Comparison of ENCODE assay signal across 8 cellular contexts in the genomic region with DNA sequence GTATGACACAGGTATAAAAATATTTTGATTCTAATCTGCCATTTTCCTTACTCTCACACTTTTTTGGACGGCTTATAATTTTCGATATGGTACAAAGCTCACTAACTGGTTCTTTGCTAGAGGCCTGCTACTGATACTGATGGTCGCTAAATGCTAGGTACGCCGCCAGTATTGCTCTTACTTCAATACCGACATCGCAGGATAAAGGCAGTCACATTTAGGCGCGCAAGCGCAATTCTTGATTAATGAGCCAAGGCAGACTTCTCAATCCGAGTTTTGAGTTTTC. TPM values are rescaled to one million over a fixed set of nuclear protein-coding genes. Genes with fewer than 3 reads are reported as not detected.
DNase-seq lines count a peak whose midpoint lies in the region; ATAC-seq and TF ChIP-seq lines count a peak whose summit lies in the region.

No MANE protein-coding gene starts in this region.

- ATAC-seq in CD8-positive, alpha-beta T cell = peak; percentile 21
- ATAC-seq in GM19397 (IDR thresholded peaks at IDR 0.05; ENCODE audit: unreplicated experiment) = peak; percentile 22
- peak; percentile 15 for ATAC-seq in HG03442 (IDR thresholded peaks at IDR 0.05; ENCODE audit: unreplicated experiment)

- H3K4me2 ChIP-seq in smooth muscle cell = peak overlapping the region; percentile 89

- WGBS in iPS DF 6.9 (ENCODE audit: insufficient coverage, insufficient read length) = no CpG with 5 or more reads among the region's 11 CpGs
- under 1% methylated on average over 11 of the region's 11 CpGs for WGBS in smooth muscle cell (ENCODE audit: low lambda C conversion rate)

- peaks cover 36% of the 10 kb centered on the region for H3K4me1 ChIP-seq in CD8-positive, alpha-beta T cell (ENCODE audit: insufficient read depth, low read length)
- H3K4me1 ChIP-seq in iPS DF 6.9 (ENCODE audit: control insufficient read depth, insufficient read depth, low read length) (no peaks in the 10 kb centered on the region), smooth muscle cell (ENCODE audit: low read depth) (peaks cover 45% of the 10 kb centered on the region)

- H3K9ac ChIP-seq in smooth muscle cell (ENCODE audit: low read depth) = peak overlapping the region; percentile 66

- no peak for TF ChIP-seq CTCF in CD8-positive, alpha-beta T cell (IDR thresholded peaks at IDR 0.05)
- no peak for TF ChIP-seq CTCF in smooth muscle cell (IDR thresholded peaks at IDR 0.05; ENCODE audit: borderline replicate concordance, insufficient read depth, poor library complexity, severe bottlenecking)

- H3K4me3 ChIP-seq in CD8-positive, alpha-beta T cell (ENCODE audit: low read depth, low read length) = peak overlapping the region; percentile 48
- H3K4me3 ChIP-seq in iPS DF 6.9 (ENCODE audit: low read length) (peak overlapping the region; percentile 64; the same call in 1 of the 2 replicates), smooth muscle cell (peak overlapping the region; percentile 68)

- no peaks in the 10 kb centered on the region for H3K27me3 ChIP-seq in CD8-positive, alpha-beta T cell (ENCODE audit: insufficient read depth, low read length)
- H3K27me3 ChIP-seq in iPS DF 6.9 (ENCODE audit: control insufficient read depth, insufficient read depth, low read length) = no peaks in the 10 kb centered on the region
- H3K27me3 ChIP-seq in smooth muscle cell (ENCODE audit: low read depth) = no peaks in the 10 kb centered on the region

- H3K4me3 Mint-ChIP-seq in CD8-positive, alpha-beta T cell = peak overlapping the region; percentile 90
- peak overlapping the region; percentile 92 for H3K4me3 Mint-ChIP-seq in activated T-helper 1 cell treated with anti-CD3 and anti-CD28 coated beads, Interleukin-12 subunit alpha, Interleukin-12 subunit beta, Interleukin-2, Interleukin-4 antibody, amounts not matched to agents 30 ng/mL and 10 ng/mL and 1 ng/mL, durations not matched to agents 14 hours and 24 hours and 36 hours

- peaks cover 42% of the 10 kb centered on the region for H3K79me2 ChIP-seq in smooth muscle cell (ENCODE audit: low read depth)

- peaks cover 36% of the 10 kb centered on the region for H4K20me1 ChIP-seq in smooth muscle cell (ENCODE audit: low read depth)

- no peaks in the 10 kb centered on the region for H3K27me3 Mint-ChIP-seq in CD8-positive, alpha-beta T cell (ENCODE audit: low read depth)
- no peaks in the 10 kb centered on the region for H3K27me3 Mint-ChIP-seq in activated T-helper 1 cell treated with anti-CD3 and anti-CD28 coated beads, Interleukin-12 subunit alpha, Interleukin-12 subunit beta, Interleukin-2, Interleukin-4 antibody, amounts not matched to agents 30 ng/mL and 10 ng/mL and 1 ng/mL, durations not matched to agents 14 hours and 24 hours and 36 hours (ENCODE audit: insufficient read depth)

- H3K4me1 Mint-ChIP-seq in CD8-positive, alpha-beta T cell (ENCODE audit: low read depth) = peaks cover 58% of the 10 kb centered on the region
- peaks cover 59% of the 10 kb centered on the region for H3K4me1 Mint-ChIP-seq in activated T-helper 1 cell treated with anti-CD3 and anti-CD28 coated beads, Interleukin-12 subunit alpha, Interleukin-12 subunit beta, Interleukin-2, Interleukin-4 antibody, amounts not matched to agents 30 ng/mL and 10 ng/mL and 1 ng/mL, durations not matched to agents 14 hours and 24 hours and 36 hours (ENCODE audit: low read depth)

- H3K36me3 Mint-ChIP-seq in CD8-positive, alpha-beta T cell = peaks cover 34% of the 10 kb centered on the region
- peaks cover 24% of the 10 kb centered on the region for H3K36me3 Mint-ChIP-seq in activated T-helper 1 cell treated with anti-CD3 and anti-CD28 coated beads, Interleukin-12 subunit alpha, Interleukin-12 subunit beta, Interleukin-2, Interleukin-4 antibody, amounts not matched to agents 30 ng/mL and 10 ng/mL and 1 ng/mL, durations not matched to agents 14 hours and 24 hours and 36 hours (ENCODE audit: low read depth)

- peak overlapping the region; percentile 93 for H3K27ac ChIP-seq in CD8-positive, alpha-beta T cell (ENCODE audit: low read depth, low read length)
- H3K27ac ChIP-seq in iPS DF 6.9 (ENCODE audit: low read length) = no peak overlapping the region
- peak overlapping the region; percentile 97 for H3K27ac ChIP-seq in smooth muscle cell (ENCODE audit: low read depth)

- POLR2A ChIA-PET in CD8-positive, alpha-beta T cell (lab: Charles Lee) = no interaction called here

- peak overlapping the region; percentile 96 for H3K27ac Mint-ChIP-seq in CD8-positive, alpha-beta T cell
- peak overlapping the region; percentile 93 for H3K27ac Mint-ChIP-seq in activated T-helper 1 cell treated with anti-CD3 and anti-CD28 coated beads, Interleukin-12 subunit alpha, Interleukin-12 subunit beta, Interleukin-2, Interleukin-4 antibody, amounts not matched to agents 30 ng/mL and 10 ng/mL and 1 ng/mL, durations not matched to agents 14 hours and 24 hours and 36 hours

- no peaks in the 10 kb centered on the region for H3K9me3 ChIP-seq in CD8-positive, alpha-beta T cell (ENCODE audit: low read length)
- H3K9me3 ChIP-seq in iPS DF 6.9 (ENCODE audit: control insufficient read depth, insufficient read depth, low read length) = no peaks in the 10 kb centered on the region
- H3K9me3 ChIP-seq in smooth muscle cell (replicated peaks; ENCODE audit: low read depth) = no peaks in the 10 kb centered on the region

- H3F3A ChIP-seq in smooth muscle cell (ENCODE audit: low read depth) = no peaks in the 10 kb centered on the region

- intact Hi-C loops in CD8-positive, alpha-beta T cell (cut with DNase I, micrococcal nuclease) = loop anchor here (1.0 to 10.0 kb wide), 8 partner anchors 329 to 1967 kb away; a partner anchor contains a TSS
- intact Hi-C loops in activated T-helper 1 cell treated with anti-CD3 and anti-CD28 coated beads, Interleukin-12 subunit alpha, Interleukin-12 subunit beta, Interleukin-2, Interleukin-4 antibody, amounts not matched to agents 30 ng/mL and 10 ng/mL and 1 ng/mL, durations not matched to agents 14 hours and 24 hours and 36 hours (cut with micrococcal nuclease) = loop anchor here (1.0 to 10.0 kb wide), 9 partner anchors 153 to 1963 kb away; a partner anchor contains a TSS

- H3K36me3 ChIP-seq in CD8-positive, alpha-beta T cell (ENCODE audit: insufficient read depth, low read length) = no peaks in the 10 kb centered on the region
- H3K36me3 ChIP-seq in iPS DF 6.9 (ENCODE audit: control insufficient read depth, insufficient read depth, low read length) (no peaks in the 10 kb centered on the region), smooth muscle cell (ENCODE audit: low read depth) (no peaks in the 10 kb centered on the region)

- H3K9me3 Mint-ChIP-seq in CD8-positive, alpha-beta T cell = peaks cover under 1% of the 10 kb centered on the region
- H3K9me3 Mint-ChIP-seq in activated T-helper 1 cell treated with anti-CD3 and anti-CD28 coated beads, Interleukin-12 subunit alpha, Interleukin-12 subunit beta, Interleukin-2, Interleukin-4 antibody, amounts not matched to agents 30 ng/mL and 10 ng/mL and 1 ng/mL, durations not matched to agents 14 hours and 24 hours and 36 hours = no peaks in the 10 kb centered on the region

- no peak for DNase-seq in CD8-positive, alpha-beta T cell
- DNase-seq in activated T-helper 1 cell treated with anti-CD3 and anti-CD28 coated beads, Interleukin-12 subunit alpha, Interleukin-12 subunit beta, Interleukin-2, Interleukin-4 antibody, amounts not matched to agents 30 ng/mL and 10 ng/mL and 1 ng/mL, durations not matched to agents 14 hours and 24 hours and 36 hours (ENCODE audit: low spot score) = no peak
- DNase-seq in iPS DF 6.9 (ENCODE audit: low read depth, low spot score) = peak; percentile 1
- DNase-seq in smooth muscle cell (lab: John Stamatoyannopoulos, UW; ENCODE audit: unreplicated experiment) = no peak
- no peak for DNase-seq in iPS-NIHi11 (ENCODE audit: low spot score)
- DNase-seq in AG20443 (ENCODE audit: low spot score) = no peak

- CTCF ChIA-PET in CD8-positive, alpha-beta T cell (lab: Charles Lee) = no interaction called here

- H2AFZ ChIP-seq in smooth muscle cell (ENCODE audit: low read depth) = peak overlapping the region; percentile 86

RNA-seq across cellular contexts. Expression of a gene that starts 0.6 kb away (rescaled TPM):
- 10 to 100 TPM; 38.4 to 40.2 TPM for total RNA-seq in CD8-positive, alpha-beta T cell
- 29.8 and 32.0 TPM in 2 replicates for total RNA-seq in activated T-helper 1 cell treated with anti-CD3 and anti-CD28 coated beads, Interleukin-12 subunit alpha, Interleukin-12 subunit beta, Interleukin-2, Interleukin-4 antibody, amounts not matched to agents 30 ng/mL and 10 ng/mL and 1 ng/mL, durations not matched to agents 14 hours and 24 hours and 36 hours
- total RNA-seq in smooth muscle cell = 23.0 and 29.4 TPM in 2 replicates
- 7.7 and 8.3 TPM in 2 replicates for polyA plus RNA-seq in smooth muscle cell
